In genomic region chr21:41973861-41974751, GRCh38 we compare ENCODE assay signal across 11 cellular contexts. TPM values are rescaled to one million over a fixed set of nuclear protein-coding genes. Genes with fewer than 3 reads are reported as not detected.
DNase-seq lines count a peak whose midpoint lies in the region; TF ChIP-seq lines count a peak whose summit lies in the region.
"Had no signal": no experiment of that assay in that cellular context is flagged by ENCODE, and none has a peak within 500 bp of the region (broad histone marks: within the 10 kb centered on the region; RNA-seq: fewer than 3 reads in every experiment).

No MANE protein-coding gene starts in this region.

- no peaks in the 10 kb centered on the region for H3K27me3 ChIP-seq in WERI-Rb-1 (ENCODE audit: insufficient read depth, low read depth, severe bottlenecking)
- no peaks in the 10 kb centered on the region for H3K27me3 ChIP-seq in cardiac muscle cell
- H3K27me3 ChIP-seq: breast epithelium, neutrophil had no signal

- peaks cover 0 to 2% (median 2%) of the 10 kb centered on the region in 3 donors for H3K27me3 Mint-ChIP-seq in CD14-positive monocyte (ENCODE audit: low read depth in 3 of 3)

- H3K27ac Mint-ChIP-seq in CD14-positive monocyte: no peak overlapping the region

- H3K36me3 ChIP-seq in WERI-Rb-1: no peaks in the 10 kb centered on the region
- H3K36me3 ChIP-seq in cardiac muscle cell: no peaks in the 10 kb centered on the region
- H3K36me3 ChIP-seq: breast epithelium, neutrophil had no signal

- in situ Hi-C loops in GM13977 (cut with MboI; ENCODE audit: low pct_unique_long_range_greater_than_20kb, low sequenced_read_pairs, unreplicated experiment): no loop called here

- DNase-seq in 8988T (peak; percentile 45), GM13977 (ENCODE audit: low spot score) (peak; percentile 44), WERI-Rb-1 (no peak), cardiac muscle cell (ENCODE audit: low read depth in 1 of 2, low spot score in 1 of 2) (peak in 1 of 2 donors; percentile 19), A172 (ENCODE audit: low spot score) (no peak), NCI-H774 (lab: John Stamatoyannopoulos, UW) (no peak), T1000 (lab: John Stamatoyannopoulos, UW) (no peak), CD14-positive monocyte (ENCODE audit: low spot score) (no peak)
- DNase-seq: NCI-H2081 treated with DMSO at 0.1 percent for 48 hours had no signal

- no peak overlapping the region for H3K4me3 Mint-ChIP-seq in CD14-positive monocyte

- H3K9me3 ChIP-seq in WERI-Rb-1 (ENCODE audit: severe bottlenecking): peaks cover 4% of the 10 kb centered on the region
- no peaks in the 10 kb centered on the region for H3K9me3 ChIP-seq in cardiac muscle cell (ENCODE audit: low read depth)
- H3K9me3 ChIP-seq: breast epithelium, neutrophil had no signal

- H3K36me3 Mint-ChIP-seq in CD14-positive monocyte: no peaks in the 10 kb centered on the region

- intact Hi-C loops in CD14-positive monocyte (cut with micrococcal nuclease): no loop called here

- TF ChIP-seq CTCF in GM13977 (IDR thresholded peaks at IDR 0.05; ENCODE audit: extremely low read depth, insufficient read depth, missing control alignments) (peak; percentile 31), WERI-Rb-1 (IDR thresholded peaks at IDR 0.05; ENCODE audit: low read depth, low read length) (peak; percentile 63), cardiac muscle cell (IDR thresholded peaks at IDR 0.05; ENCODE audit: low read depth, low read length) (peak; percentile 13), CD14-positive monocyte (IDR thresholded peaks at IDR 0.05) (no peak)

- H3K27ac ChIP-seq in WERI-Rb-1 (no peak overlapping the region), cardiac muscle cell (no peak overlapping the region)
- H3K27ac ChIP-seq: breast epithelium, neutrophil had no signal

- H3K4me3 ChIP-seq in WERI-Rb-1 (ENCODE audit: low read depth, low read length): no peak overlapping the region
- H3K4me3 ChIP-seq in cardiac muscle cell: no peak overlapping the region
- H3K4me3 ChIP-seq: breast epithelium had no signal

- H3K4me1 Mint-ChIP-seq in CD14-positive monocyte: peaks cover 10% of the 10 kb centered on the region

- H3K4me1 ChIP-seq in cardiac muscle cell (ENCODE audit: low read depth): no peaks in the 10 kb centered on the region
- H3K4me1 ChIP-seq: breast epithelium had no signal

- H3K9me3 Mint-ChIP-seq in CD14-positive monocyte: peaks cover 0 to 2% (median 1%) of the 10 kb centered on the region in 7 donors

RNA-seq across cellular contexts. Expression of gene C2CD2, which starts 20.3 kb away (rescaled TPM):
- 12.4 and 16.9 TPM in 2 replicates for total RNA-seq in cardiac muscle cell
- polyA plus RNA-seq in cardiac muscle cell (8.7 and 15.8 TPM in 2 replicates), CD14-positive monocyte (1 to 10 TPM; 1.4 to 3.8 TPM)
- 19.7 and 31.4 TPM in 2 replicates for total RNA-seq in A172 (2014; rRNA removed; shearing (Covaris generic))

RNA-seq across cellular contexts. Expression of gene ZBTB21, which starts 36.1 kb away (rescaled TPM):
- 3.1 and 3.7 TPM in 2 replicates for total RNA-seq in cardiac muscle cell
- 2.3 and 2.6 TPM in 2 replicates for polyA plus RNA-seq in cardiac muscle cell
- total RNA-seq in A172 (2014; rRNA removed; shearing (Covaris generic)): 13.6 and 15.2 TPM in 2 replicates
- 1 to 10 TPM; 4.7 to 7.2 TPM for polyA plus RNA-seq in CD14-positive monocyte

Comparison
In these comparisons a context has a peak if more than half of its experiments do, and no peak if none do; other contexts are left out.
1. DNase-seq: peak in 8988T (single experiment) and GM13977 (single experiment); none in WERI-Rb-1 (single experiment), A172 (single experiment), NCI-H774 (single experiment), T1000 (single experiment) and CD14-positive monocyte (single experiment).